In the genomic region with DNA sequence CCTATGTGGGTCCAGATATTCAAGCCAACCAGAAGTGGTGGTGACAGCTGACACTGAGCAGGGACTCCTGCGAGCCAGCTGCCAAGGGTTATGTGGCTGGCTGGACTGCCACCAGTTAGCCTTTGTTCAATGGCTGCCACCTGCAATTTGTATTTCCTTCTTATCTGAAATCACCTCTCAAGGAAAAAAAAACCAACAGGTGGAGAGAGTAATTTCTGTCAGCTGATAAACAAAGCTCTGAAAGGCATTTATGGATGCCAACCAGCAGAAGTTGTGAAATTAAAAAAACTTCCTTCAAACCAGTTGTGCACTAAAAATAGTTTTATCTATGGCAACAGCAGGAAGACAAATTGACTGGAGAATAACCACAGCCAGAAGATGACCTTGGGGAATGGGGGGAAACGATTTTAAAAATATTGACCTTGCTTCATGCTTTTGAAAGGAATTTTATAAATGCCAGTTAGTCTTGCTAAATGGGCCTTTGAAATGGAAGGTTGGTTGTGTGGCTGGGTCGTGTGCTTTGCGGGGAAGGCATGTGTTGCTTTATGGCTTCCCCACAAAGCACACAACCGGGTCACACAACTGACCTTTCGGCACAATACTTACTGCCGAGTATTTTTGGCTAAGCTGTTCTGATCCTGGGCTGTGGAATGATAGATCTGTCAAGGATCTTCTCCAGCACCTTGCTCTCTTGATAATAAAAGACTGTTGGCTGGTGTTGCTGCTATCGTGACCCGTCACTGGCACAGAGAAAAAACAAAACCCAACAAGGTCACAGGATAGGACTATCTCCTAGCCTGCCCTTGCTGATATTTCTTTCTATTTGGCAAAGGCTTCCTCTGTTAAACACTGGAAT, we compare ENCODE assay signal across 16 cellular contexts. TPM values are rescaled to one million over a fixed set of nuclear protein-coding genes. Genes with fewer than 3 reads are reported as not detected.
A peak's percentile ranks its signal among the peaks of the same experiment; 100 is the strongest.
DNase-seq lines count a peak whose midpoint lies in the region; ATAC-seq and TF ChIP-seq lines count a peak whose summit lies in the region.
"Had no signal": no experiment of that assay in that cellular context is flagged by ENCODE, and none has a peak within 500 bp of the region (broad histone marks: within the 10 kb centered on the region; RNA-seq: fewer than 3 reads in every experiment).

No MANE protein-coding gene starts in this region.

- no peak overlapping the region for H3K4me3 ChIP-seq in mucosa of descending colon
- no peak overlapping the region for H3K4me3 ChIP-seq in uterus
- H3K4me3 ChIP-seq: ascending aorta had no signal

- intact Hi-C loops in Right ventricle myocardium inferior (cut with DNase I) (loop anchor here (2.0 kb wide), 2 partner anchors 16 to 34 kb away; no protein-coding TSS in a partner anchor), cardiac septum (cut with DNase I) (loop anchor here (2.0 kb wide), 3 partner anchors 16 to 40 kb away; no protein-coding TSS in a partner anchor), mucosa of descending colon (cut with DNase I, micrococcal nuclease) (no loop called here), uterus (cut with DNase I; ENCODE audit: low total_unique reads) (no loop called here)

- POLR2A ChIA-PET in activated CD4-positive, alpha-beta T cell treated with anti-CD3 and anti-CD28 coated beads, Interleukin-2, amount 10 ng/mL, durations not matched to agents 7 days and 5 days (lab: Charles Lee) = no interaction called here

- H3K27me3 ChIP-seq in uterus = no peaks in the 10 kb centered on the region
- H3K27me3 ChIP-seq: ascending aorta had no signal

- peaks cover 8% of the 10 kb centered on the region for H3K4me1 Mint-ChIP-seq in activated CD4-positive, alpha-beta T cell treated with anti-CD3 and anti-CD28 coated beads, Interleukin-2, amount 10 ng/mL, durations not matched to agents 7 days and 5 days

- DNase-seq in Right ventricle myocardium inferior (ENCODE audit: missing footprints) = no peak
- DNase-seq in cardiac septum (ENCODE audit: low spot score) = no peak
- DNase-seq in dermis microvascular lymphatic vessel endothelial cell (ENCODE audit: low read depth in 2 of 2) = peak; percentile 66 to 72
- peak in 1 of 3 donors; percentile 53 for DNase-seq in mucosa of descending colon
- no peak for DNase-seq in uterus
- no peak for DNase-seq in KG1 (lab: John Stamatoyannopoulos, UW)
- DNase-seq in activated CD4-positive, alpha-beta T cell treated with anti-CD3 and anti-CD28 coated beads, Interleukin-2, amount 10 ng/mL, durations not matched to agents 7 days and 5 days = no peak
- DNase-seq: activated CD4-positive, alpha-beta T cell treated with anti-CD3 and anti-CD28 coated beads for 48 hours; activated T-cell treated with anti-CD3 and anti-CD28 coated beads, Interleukin-2, amount 50 U/mL, for 72 hours; effector CD4-positive, alpha-beta T cell; NCI-H187 treated with DMSO at 0.1 percent for 48 hours had no signal

- no peaks in the 10 kb centered on the region for H3K9me3 Mint-ChIP-seq in activated CD4-positive, alpha-beta T cell treated with anti-CD3 and anti-CD28 coated beads, Interleukin-2, amount 10 ng/mL, durations not matched to agents 7 days and 5 days
- H3K9me3 Mint-ChIP-seq: activated T-cell treated with anti-CD3 and anti-CD28 coated beads, Interleukin-2, amount 50 U/mL, for 72 hours; T-helper 1 cell treated with Interleukin-12 subunit alpha and Interleukin-12 subunit beta and Interleukin-4 antibody, amounts not matched to agents 30 μg/mL and 1 μg/mL, for 36 hours had no signal

- peaks cover 25% of the 10 kb centered on the region for H3K27me3 Mint-ChIP-seq in activated CD4-positive, alpha-beta T cell treated with anti-CD3 and anti-CD28 coated beads, Interleukin-2, amount 10 ng/mL, durations not matched to agents 7 days and 5 days

- no peaks in the 10 kb centered on the region for H3K36me3 Mint-ChIP-seq in activated CD4-positive, alpha-beta T cell treated with anti-CD3 and anti-CD28 coated beads, Interleukin-2, amount 10 ng/mL, durations not matched to agents 7 days and 5 days (ENCODE audit: low read depth)

- H3K9me3 ChIP-seq in mucosa of descending colon = no peaks in the 10 kb centered on the region
- no peaks in the 10 kb centered on the region for H3K9me3 ChIP-seq in uterus
- H3K9me3 ChIP-seq: ascending aorta had no signal

- TF ChIP-seq POLR2A in uterus (IDR thresholded peaks at IDR 0.05) = no peak

- ATAC-seq in Right ventricle myocardium inferior = peak; percentile 65
- ATAC-seq in mucosa of descending colon = peak; percentile 53
- ATAC-seq in GM19328 (IDR thresholded peaks at IDR 0.05; ENCODE audit: unreplicated experiment) = no peak
- ATAC-seq: activated T-cell treated with anti-CD3 and anti-CD28 coated beads, Interleukin-2, amount 50 U/mL, for 72 hours; HCT116; PC-3 had no signal

- peak overlapping the region; percentile 75 to 81 for H3K27ac ChIP-seq in uterus
- H3K27ac ChIP-seq: ascending aorta had no signal

- TF ChIP-seq CTCF in mucosa of descending colon (IDR thresholded peaks at IDR 0.05) = no peak
- TF ChIP-seq CTCF in uterus (IDR thresholded peaks at IDR 0.05) = no peak

- H3K27ac Mint-ChIP-seq in activated CD4-positive, alpha-beta T cell treated with anti-CD3 and anti-CD28 coated beads, Interleukin-2, amount 10 ng/mL, durations not matched to agents 7 days and 5 days = no peak overlapping the region
- H3K27ac Mint-ChIP-seq: activated T-cell treated with anti-CD3 and anti-CD28 coated beads, Interleukin-2, amount 50 U/mL, for 72 hours; T-helper 1 cell treated with Interleukin-12 subunit alpha and Interleukin-12 subunit beta and Interleukin-4 antibody, amounts not matched to agents 30 μg/mL and 1 μg/mL, for 36 hours had no signal

- CTCF ChIA-PET in activated CD4-positive, alpha-beta T cell treated with anti-CD3 and anti-CD28 coated beads, Interleukin-2, amount 10 ng/mL, durations not matched to agents 7 days and 5 days (lab: Charles Lee) = interaction anchor here (1.0 to 1.6 kb wide), 2 partner anchors 10 to 13 kb away, joined by 3 to 4 read pairs; no protein-coding TSS in a partner anchor

- peaks cover 10% of the 10 kb centered on the region for H3K4me1 ChIP-seq in mucosa of descending colon (ENCODE audit: low read depth)
- peaks cover 5 to 12% of the 10 kb centered on the region in 2 donors for H3K4me1 ChIP-seq in uterus

- H3K4me3 Mint-ChIP-seq in activated CD4-positive, alpha-beta T cell treated with anti-CD3 and anti-CD28 coated beads, Interleukin-2, amount 10 ng/mL, durations not matched to agents 7 days and 5 days = no peak overlapping the region
- H3K4me3 Mint-ChIP-seq: activated T-cell treated with anti-CD3 and anti-CD28 coated beads, Interleukin-2, amount 50 U/mL, for 72 hours; T-helper 1 cell treated with Interleukin-12 subunit alpha and Interleukin-12 subunit beta and Interleukin-4 antibody, amounts not matched to agents 30 μg/mL and 1 μg/mL, for 36 hours had no signal

- H3K36me3 ChIP-seq in mucosa of descending colon (ENCODE audit: low read depth) = no peaks in the 10 kb centered on the region
- H3K36me3 ChIP-seq in uterus = no peaks in the 10 kb centered on the region
- H3K36me3 ChIP-seq: ascending aorta had no signal

RNA-seq across cellular contexts. Expression of a gene that starts 3.5 kb away (rescaled TPM):
- total RNA-seq in Right ventricle myocardium inferior (869 TPM), cardiac septum (658 TPM), dermis microvascular lymphatic vessel endothelial cell (37.2 and 45.7 TPM in 2 replicates), mucosa of descending colon (10 to 100 TPM; 17.5 to 18.8 (median 17.9) TPM), uterus (10 to 100 TPM in 3 of 4 donors, 1 to 10 TPM in 1; 7.7 to 22.5 (median 18.2) TPM)
- not detected for total RNA-seq in activated CD4-positive, alpha-beta T cell treated with anti-CD3 and anti-CD28 coated beads, Interleukin-2, amount 10 ng/mL, durations not matched to agents 7 days and 5 days

Comparison
In these comparisons a context has a peak if more than half of its experiments do, and no peak if none do; other contexts are left out.
1. DNase-seq: peak in dermis microvascular lymphatic vessel endothelial cell (2 of 2); none in Right ventricle myocardium inferior (single experiment), cardiac septum (single experiment), uterus (0 of 2), KG1 (single experiment) and activated CD4-positive, alpha-beta T cell treated with anti-CD3 and anti-CD28 coated beads, Interleukin-2, amount 10 ng/mL, durations not matched to agents 7 days and 5 days (single experiment).
2. RNA of a gene that starts 3.5 kb away (total RNA-seq): 869 TPM in Right ventricle myocardium inferior (single experiment) and 658 TPM in cardiac septum (single experiment); 37.2 to 45.7 TPM in dermis microvascular lymphatic vessel endothelial cell, 7.7 to 22.5 TPM in uterus, 17.5 to 18.8 TPM in mucosa of descending colon and not detected in activated CD4-positive, alpha-beta T cell treated with anti-CD3 and anti-CD28 coated beads, Interleukin-2, amount 10 ng/mL, durations not matched to agents 7 days and 5 days; every median in the first group is over 10 times any median in the second.
3. intact Hi-C loops: an anchor here in Right ventricle myocardium inferior (2.0 kb wide) and cardiac septum (2.0 kb wide); none called in mucosa of descending colon and uterus.